ENCODE assay signal across 23 cellular contexts in the genomic region with DNA sequence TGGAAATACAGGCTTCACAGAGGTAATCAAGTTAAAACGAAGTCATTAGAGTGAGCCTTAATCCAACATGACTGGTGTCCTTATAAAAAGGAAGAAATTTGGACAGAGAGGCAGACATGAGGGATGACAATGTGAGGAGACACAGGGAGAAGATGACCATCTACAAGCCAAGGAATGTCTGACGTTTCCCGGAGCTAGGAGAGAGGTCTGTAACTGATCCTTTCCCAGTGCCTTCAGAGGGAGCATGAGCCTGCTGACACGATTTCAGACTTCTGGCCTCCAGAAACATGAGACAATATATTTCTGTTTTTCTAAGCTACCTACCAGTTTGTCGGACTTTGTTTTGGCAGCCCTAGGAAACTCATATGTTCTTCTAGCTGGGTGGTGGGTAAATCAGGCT. TPM values are rescaled to one million over a fixed set of nuclear protein-coding genes. Genes with fewer than 3 reads are reported as not detected.
"Had no signal": no experiment of that assay in that cellular context is flagged by ENCODE, and none has a peak within 500 bp of the region (broad histone marks: within the 10 kb centered on the region; RNA-seq: fewer than 3 reads in every experiment).

No MANE protein-coding gene starts in this region.

- H3K4me1 ChIP-seq: right atrium auricular region, spleen, tibial artery, upper lobe of left lung, uterus had no signal

- ATAC-seq: esophagus mucosa; left lobe of liver; naive thymus-derived CD8-positive, alpha-beta T cell; stimulated activated memory B cell treated with anti-CD40 and anti-IgM and Interleukin-4, amounts not matched to agents 10 μg/mL and 1 μg/mL and 100 μg/mL, for 72 hours had no signal

- H3K4me3 ChIP-seq: ovary, right atrium auricular region, spleen, tibial artery, upper lobe of left lung, uterus had no signal

- H3K27me3 ChIP-seq: neutrophil, ovary, right atrium auricular region, tibial artery, upper lobe of left lung, uterus had no signal

- DNase-seq: effector memory CD4-positive, alpha-beta T cell; head of caudate nucleus; hippocampal formation; kidney glomerular epithelial cell; naive thymus-derived CD8-positive, alpha-beta T cell; ovary; spleen; stimulated activated CD4-positive, alpha-beta T cell treated with anti-CD3 and anti-CD28 coated beads, Interleukin-15, amount 100 ng/mL, for 24 hours; stimulated activated CD4-positive, alpha-beta T cell treated with anti-CD3 and anti-CD28 coated beads, Interleukin-1b, Interleukin-23, amount 100 ng/mL, for 48 hours; stimulated activated CD4-positive, alpha-beta T cell treated with anti-CD3 and anti-CD28 coated beads, Interleukin-4, amount 100 ng/mL, for 24 hours; tibial artery; upper lobe of left lung; uterus had no signal

- H3K36me3 Mint-ChIP-seq: naive thymus-derived CD8-positive, alpha-beta T cell; stimulated activated memory B cell treated with anti-CD40 and anti-IgM and Interleukin-4, amounts not matched to agents 10 μg/mL and 1 μg/mL and 100 μg/mL, for 72 hours had no signal

- H3K4me1 Mint-ChIP-seq: naive thymus-derived CD8-positive, alpha-beta T cell; stimulated activated memory B cell treated with anti-CD40 and anti-IgM and Interleukin-4, amounts not matched to agents 10 μg/mL and 1 μg/mL and 100 μg/mL, for 72 hours had no signal

- H3K9me3 Mint-ChIP-seq: naive thymus-derived CD8-positive, alpha-beta T cell; stimulated activated memory B cell treated with anti-CD40 and anti-IgM and Interleukin-4, amounts not matched to agents 10 μg/mL and 1 μg/mL and 100 μg/mL, for 72 hours; stimulated activated naive CD8-positive, alpha-beta T cell treated with anti-CD3 and anti-CD28 coated beads, Interleukin-15, Interleukin-2, amounts not matched to agents 100 ng/mL and 50 ng/mL, for 24 hours had no signal

- FAIRE-seq: endometrium, islet of Langerhans had no signal

- H3K27ac Mint-ChIP-seq: naive thymus-derived CD8-positive, alpha-beta T cell; stimulated activated memory B cell treated with anti-CD40 and anti-IgM and Interleukin-4, amounts not matched to agents 10 μg/mL and 1 μg/mL and 100 μg/mL, for 72 hours; stimulated activated naive CD8-positive, alpha-beta T cell treated with anti-CD3 and anti-CD28 coated beads, Interleukin-15, Interleukin-2, amounts not matched to agents 100 ng/mL and 50 ng/mL, for 24 hours had no signal

- H3K9me3 ChIP-seq: neutrophil, ovary, right atrium auricular region, spleen, tibial artery, upper lobe of left lung, uterus had no signal

- H3K27ac ChIP-seq: neutrophil, ovary, right atrium auricular region, tibial artery, upper lobe of left lung, uterus had no signal

- H3K36me3 ChIP-seq: neutrophil, ovary, right atrium auricular region, spleen, tibial artery, upper lobe of left lung, uterus had no signal

- H3K4me3 Mint-ChIP-seq: naive thymus-derived CD8-positive, alpha-beta T cell; stimulated activated memory B cell treated with anti-CD40 and anti-IgM and Interleukin-4, amounts not matched to agents 10 μg/mL and 1 μg/mL and 100 μg/mL, for 72 hours; stimulated activated naive CD8-positive, alpha-beta T cell treated with anti-CD3 and anti-CD28 coated beads, Interleukin-15, Interleukin-2, amounts not matched to agents 100 ng/mL and 50 ng/mL, for 24 hours had no signal

RNA-seq across cellular contexts. Expression of a gene that starts 15.1 kb away (rescaled TPM):
- total RNA-seq: naive thymus-derived CD8-positive, alpha-beta T cell had no signal
- polyA plus RNA-seq: naive thymus-derived CD8-positive, alpha-beta T cell had no signal

RNA-seq across cellular contexts. Expression of a gene that starts 28.9 kb away (rescaled TPM):
- total RNA-seq: mammary epithelial cell; naive thymus-derived CD8-positive, alpha-beta T cell had no signal
- polyA plus RNA-seq: mammary epithelial cell; naive thymus-derived CD8-positive, alpha-beta T cell; neural cell had no signal
